ENCODE assay signal across 1 cellular context in the genomic region with DNA sequence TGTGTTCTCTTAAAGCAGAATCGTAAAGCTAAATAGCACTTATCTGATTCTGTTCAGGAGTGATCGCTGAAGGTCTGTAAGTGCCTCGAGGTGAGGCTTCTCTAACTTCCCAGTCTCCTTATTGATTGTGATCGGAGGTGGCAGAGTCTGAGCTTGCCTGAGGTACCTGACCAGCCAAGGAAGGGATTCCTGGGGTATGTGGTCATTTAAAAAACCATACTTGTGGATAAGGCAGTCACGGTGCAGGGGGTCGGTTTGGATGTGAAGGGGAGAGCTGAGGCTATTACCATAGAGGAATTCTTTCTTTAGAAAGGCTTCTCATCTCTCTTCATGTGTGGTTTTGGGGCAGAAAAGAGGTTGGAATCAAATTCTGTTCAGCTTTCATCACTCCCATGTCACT.
TF ChIP-seq lines count a peak whose summit lies in the region.

No MANE protein-coding gene starts in this region.

TF ChIP-seq in H1, 55 proteins besides CTCF, POLR2A, EP300 and RAD21:
- TF ChIP-seq POU5F1 (IDR thresholded peaks at IDR 0.05; ENCODE audit: low read depth, low read length) (no peak), SP2 (IDR thresholded peaks at IDR 0.05; ENCODE audit: low read length) (no peak), SIX5 (IDR thresholded peaks at IDR 0.05; ENCODE audit: low read depth, low read length) (no peak), TAF7 (optimal IDR thresholded peaks at IDR 0.05; ENCODE audit: borderline replicate concordance, low read depth, low read length) (no peak), HDAC2 (IDR thresholded peaks at IDR 0.05; ENCODE audit: borderline replicate concordance in 1 of 2, low read depth in 2 of 2, low read length in 2 of 2) (no peak), GABPA (IDR thresholded peaks at IDR 0.05; ENCODE audit: borderline replicate concordance, insufficient read depth, low read length) (no peak), CHD2 (IDR thresholded peaks at IDR 0.05; ENCODE audit: low read length) (no peak), TCF12 (IDR thresholded peaks at IDR 0.05; ENCODE audit: low read depth, low read length) (no peak), ASH2L (IDR thresholded peaks at IDR 0.05; ENCODE audit: low read length) (no peak)
- TF ChIP-seq, protein P1, sequence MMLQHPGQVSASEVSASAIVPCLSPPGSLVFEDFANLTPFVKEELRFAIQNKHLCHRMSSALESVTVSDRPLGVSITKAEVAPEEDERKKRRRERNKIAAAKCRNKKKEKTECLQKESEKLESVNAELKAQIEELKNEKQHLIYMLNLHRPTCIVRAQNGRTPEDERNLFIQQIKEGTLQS (IDR thresholded peaks at IDR 0.05; ENCODE audit: insufficient read depth, low read depth, low read length) = no peak
